In genomic region chr21:35477622-35478021, GRCh38 we compare ENCODE assay signal across 25 cellular contexts.
DNase-seq lines count a peak whose midpoint lies in the region; ATAC-seq and TF ChIP-seq lines count a peak whose summit lies in the region.
"Had no signal": no experiment of that assay in that cellular context is flagged by ENCODE, and none has a peak within 500 bp of the region (broad histone marks: within the 10 kb centered on the region; RNA-seq: fewer than 3 reads in every experiment).

No MANE protein-coding gene starts in this region.

- 100% methylated on average over 1 of the region's 3 CpGs; no CpG with 5 or more reads in 1 of the 2 experiments for WGBS in IMR-90 (ENCODE audit: extremely low coverage in 2 of 2, insufficient read length in 1 of 2), 2 experiments

- H2AK9ac ChIP-seq in IMR-90 (replicated peaks; ENCODE audit: low read depth, low read length, poor library complexity) = no peak overlapping the region

- H4K20me1 ChIP-seq in IMR-90 (ENCODE audit: insufficient read depth, low read length) = no peaks in the 10 kb centered on the region

- CTCF ChIA-PET in IMR-90 (lab: Yijun Ruan, JAX) = interaction anchor here (1.3 kb wide), 1 partner anchor 588 kb away, joined by 3 read pairs; no protein-coding TSS in a partner anchor

- no peak for TF ChIP-seq CTCF in IMR-90 (conservative IDR thresholded peaks at IDR 0.05; ENCODE audit: low read depth, low read length)
- TF ChIP-seq CTCF in parathyroid adenoma (IDR thresholded peaks at IDR 0.05) = no peak
- no peak for TF ChIP-seq CTCF in coronary artery (IDR thresholded peaks at IDR 0.05)

- H3K4me1 ChIP-seq in ACC112 (ENCODE audit: control insufficient read depth, insufficient read depth, low read length, unreplicated experiment) (peaks cover 29% of the 10 kb centered on the region), IMR-90 (ENCODE audit: control insufficient read depth, insufficient read depth, low read length) (peaks cover 14% of the 10 kb centered on the region), duodenal mucosa (ENCODE audit: control insufficient read depth in 1 of 2, insufficient read depth in 2 of 2, low read length in 2 of 2) (peaks cover 0 to 5% of the 10 kb centered on the region in 2 donors), parathyroid adenoma (no peaks in the 10 kb centered on the region)

- H2BK120ac ChIP-seq in IMR-90 (ENCODE audit: low read depth, low read length) = peak overlapping the region; percentile 94

- peak overlapping the region; percentile 90 for H3K18ac ChIP-seq in IMR-90 (ENCODE audit: low read depth, low read length)

- H3K56ac ChIP-seq in IMR-90 (ENCODE audit: extremely low read depth, insufficient read depth, low read length) = no peak overlapping the region

- H3K9ac ChIP-seq in IMR-90 (ENCODE audit: low read depth, low read length) (no peak overlapping the region), duodenal mucosa (ENCODE audit: low read depth in 1 of 2, low read length in 2 of 2) (no peak overlapping the region), parathyroid adenoma (no peak overlapping the region)
- H3K9ac ChIP-seq: neural progenitor cell had no signal

- no peaks in the 10 kb centered on the region for H3K79me1 ChIP-seq in IMR-90 (ENCODE audit: low read depth in 1 of 2, low read length in 2 of 2)

- intact Hi-C loops in IMR-90 (cut with micrococcal nuclease) = loop anchor here (5.0 kb wide), 1 partner anchor 590 kb away; no protein-coding TSS in a partner anchor

- TF ChIP-seq RAD21 in IMR-90 (IDR thresholded peaks at IDR 0.05; ENCODE audit: low read length) = no peak

- H4K5ac ChIP-seq in IMR-90 (ENCODE audit: low read depth, low read length) = peak overlapping the region; percentile 59; the same call in 1 of the 2 replicates

- H3K4ac ChIP-seq in IMR-90 (ENCODE audit: low read depth, low read length) = peak overlapping the region; percentile 93

- H3K27me3 ChIP-seq in ACC112 (ENCODE audit: insufficient read depth, low read length) (no peaks in the 10 kb centered on the region), IMR-90 (ENCODE audit: control insufficient read depth, insufficient read depth, low read length) (no peaks in the 10 kb centered on the region), duodenal mucosa (ENCODE audit: control insufficient read depth in 1 of 2, insufficient read depth in 2 of 2, low read length in 2 of 2) (no peaks in the 10 kb centered on the region), parathyroid adenoma (ENCODE audit: control insufficient read depth, insufficient read depth, low read length) (no peaks in the 10 kb centered on the region)
- H3K27me3 ChIP-seq: gastroesophageal sphincter, neural progenitor cell had no signal

- peaks cover 6% of the 10 kb centered on the region for H3K9me1 ChIP-seq in IMR-90 (ENCODE audit: insufficient read depth, low read length)

- ATAC-seq in IMR-90 (ENCODE audit: low read depth) (no peak), GM18498 (IDR thresholded peaks at IDR 0.05; ENCODE audit: unreplicated experiment) (no peak)
- ATAC-seq: gastroesophageal sphincter, T-helper 17 cell had no signal

- peak overlapping the region; percentile 97 for H2BK20ac ChIP-seq in IMR-90 (ENCODE audit: low read depth, low read length)

- peak overlapping the region; percentile 98 for H2BK5ac ChIP-seq in IMR-90 (ENCODE audit: low read depth, low read length, poor library complexity, severe bottlenecking)

- no peaks in the 10 kb centered on the region for H3K79me2 ChIP-seq in ACC112 (ENCODE audit: control insufficient read depth, insufficient read depth, low read length, unreplicated experiment)
- H3K79me2 ChIP-seq in parathyroid adenoma = no peaks in the 10 kb centered on the region

- H3K9me3 ChIP-seq in IMR-90 (ENCODE audit: control insufficient read depth, insufficient read depth, low read length) = no peaks in the 10 kb centered on the region
- no peaks in the 10 kb centered on the region for H3K9me3 ChIP-seq in duodenal mucosa (ENCODE audit: control insufficient read depth in 1 of 2, low read length in 2 of 2)
- no peaks in the 10 kb centered on the region for H3K9me3 ChIP-seq in parathyroid adenoma (ENCODE audit: control insufficient read depth, low read length)

- H3K27ac ChIP-seq in ACC112 (ENCODE audit: low read depth, low read length) (peak overlapping the region; percentile 86), IMR-90 (ENCODE audit: insufficient read depth, low read length) (peak overlapping the region; percentile 77; the same call in 1 of the 2 replicates), duodenal mucosa (ENCODE audit: low read depth, low read length) (peak overlapping the region; percentile 5), parathyroid adenoma (peak overlapping the region; percentile 11), coronary artery (peak overlapping the region in 1 of 2 donors; percentile 57)
- H3K27ac ChIP-seq: gastroesophageal sphincter, HL-60, neural progenitor cell, SK-N-MC had no signal

- peak overlapping the region; percentile 41; the same call in 1 of the 2 replicates for H2AK5ac ChIP-seq in IMR-90 (ENCODE audit: low read depth, low read length)

- peak overlapping the region; percentile 99; the same call in 2 of the 3 replicates for H2BK15ac ChIP-seq in IMR-90 (ENCODE audit: low read depth, low read length)

- POLR2A ChIA-PET in IMR-90 (lab: Charles Lee; ENCODE audit: unreplicated experiment) = no interaction called here

- H2AFZ ChIP-seq in ACC112 (ENCODE audit: low read length, unreplicated experiment) (no peak overlapping the region), IMR-90 (replicated peaks; ENCODE audit: low read length, poor library complexity) (no peak overlapping the region), parathyroid adenoma (no peak overlapping the region)
- H2AFZ ChIP-seq: neural progenitor cell had no signal

- no peak for DNase-seq in IMR-90
- DNase-seq in NCI-H2029 (lab: John Stamatoyannopoulos, UW) = no peak
- DNase-seq in coronary artery (ENCODE audit: low spot score) = no peak
- DNase-seq: activated CD4-positive, alpha-beta T cell treated with anti-CD3 and anti-CD28 coated beads, Interleukin-2, amount 50 U/mL, for 48 hours; activated CD8-positive, alpha-beta memory T cell treated with anti-CD3 and anti-CD28 coated beads, Interleukin-2, amount 50 U/mL, for 48 hours; activated naive CD4-positive, alpha-beta T cell treated with Interleukin-2 at 50 U/mL for 16 hours; DMS 273 treated with DMSO at 0.1 percent for 48 hours; H9; hippocampal formation; left cardiac atrium; mammary epithelial cell; MM.1S; NCI-H1105 treated with DMSO at 0.1 percent for 48 hours; NCI-H187 treated with DMSO at 0.1 percent for 48 hours; NCI-H524 treated with DMSO at 0.1 percent for 48 hours; stimulated activated CD4-positive, alpha-beta T cell treated with anti-CD3 and anti-CD28 coated beads, Interleukin-4, amount 100 ng/mL, for 4 hours; T-helper 17 cell had no signal

- H3K4me2 ChIP-seq in IMR-90 (ENCODE audit: low read depth, low read length) (peak overlapping the region; percentile 70; the same call in 1 of the 2 replicates), parathyroid adenoma (ENCODE audit: low read length) (no peak overlapping the region)
- H3K4me2 ChIP-seq: neural progenitor cell had no signal

- H3K23ac ChIP-seq in IMR-90 (ENCODE audit: low read depth, low read length) = peak overlapping the region; percentile 59; the same call in 1 of the 2 replicates

- H3K36me3 ChIP-seq in ACC112 (ENCODE audit: insufficient read depth, low read length) (no peaks in the 10 kb centered on the region), IMR-90 (ENCODE audit: control insufficient read depth, insufficient read depth, low read length) (no peaks in the 10 kb centered on the region), duodenal mucosa (ENCODE audit: control insufficient read depth in 1 of 2, insufficient read depth in 2 of 2, low read length in 2 of 2) (no peaks in the 10 kb centered on the region), parathyroid adenoma (ENCODE audit: control insufficient read depth, insufficient read depth, low read length) (no peaks in the 10 kb centered on the region)
- H3K36me3 ChIP-seq: gastroesophageal sphincter, neural progenitor cell had no signal

- H3K4me3 ChIP-seq in ACC112 (ENCODE audit: low read depth, low read length) = peak overlapping the region; percentile 40; the same call in 1 of the 2 replicates
- no peak overlapping the region for H3K4me3 ChIP-seq in IMR-90 (ENCODE audit: insufficient read depth, low read depth, low read length)
- no peak overlapping the region for H3K4me3 ChIP-seq in duodenal mucosa (ENCODE audit: low read depth in 1 of 2, low read length in 2 of 2)
- H3K4me3 ChIP-seq in parathyroid adenoma (ENCODE audit: low read depth, low read length) = no peak overlapping the region
- H3K4me3 ChIP-seq in coronary artery = no peak overlapping the region
- H3K4me3 ChIP-seq: gastroesophageal sphincter, neural progenitor cell, SK-N-MC had no signal

- peak overlapping the region; percentile 27 to 30; a peak in 2 of 4 replicates for H4K8ac ChIP-seq in IMR-90 (ENCODE audit: low read depth in 2 of 2, low read length in 2 of 2)

- no TSS peak for BruUV-seq in IMR-90 (replicated peaks; lab: Mats Ljungman, UMichigan)

- peak overlapping the region; percentile 39 for H3K14ac ChIP-seq in IMR-90 (replicated peaks; ENCODE audit: low read depth, low read length)

- dilution Hi-C loops in IMR-90 (cut with HindIII; ENCODE audit: low sequenced_read_pairs, unreplicated experiment) = no loop called here

- peak overlapping the region; percentile 47 for H4K91ac ChIP-seq in IMR-90 (ENCODE audit: insufficient read depth, low read depth, low read length)

- no peak for TF ChIP-seq POLR2A in IMR-90 (IDR thresholded peaks at IDR 0.05; ENCODE audit: low read depth, low read length)

- in situ Hi-C loops in IMR-90 (cut with MboI; ENCODE audit: low sequenced_read_pairs) = no loop called here

TF ChIP-seq in IMR-90, 13 proteins besides CTCF, POLR2A, EP300 and RAD21 (continues in another document):
- no peak for TF ChIP-seq SMC3 (IDR thresholded peaks at IDR 0.05; ENCODE audit: low read depth, low read length)
- TF ChIP-seq, protein P1, sequence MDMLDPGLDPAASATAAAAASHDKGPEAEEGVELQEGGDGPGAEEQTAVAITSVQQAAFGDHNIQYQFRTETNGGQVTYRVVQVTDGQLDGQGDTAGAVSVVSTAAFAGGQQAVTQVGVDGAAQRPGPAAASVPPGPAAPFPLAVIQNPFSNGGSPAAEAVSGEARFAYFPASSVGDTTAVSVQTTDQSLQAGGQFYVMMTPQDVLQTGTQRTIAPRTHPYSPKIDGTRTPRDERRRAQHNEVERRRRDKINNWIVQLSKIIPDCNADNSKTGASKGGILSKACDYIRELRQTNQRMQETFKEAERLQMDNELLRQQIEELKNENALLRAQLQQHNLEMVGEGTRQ (IDR thresholded peaks at IDR 0.05; ENCODE audit: low read depth, low read length) = no peak
- TF ChIP-seq, protein P2, sequence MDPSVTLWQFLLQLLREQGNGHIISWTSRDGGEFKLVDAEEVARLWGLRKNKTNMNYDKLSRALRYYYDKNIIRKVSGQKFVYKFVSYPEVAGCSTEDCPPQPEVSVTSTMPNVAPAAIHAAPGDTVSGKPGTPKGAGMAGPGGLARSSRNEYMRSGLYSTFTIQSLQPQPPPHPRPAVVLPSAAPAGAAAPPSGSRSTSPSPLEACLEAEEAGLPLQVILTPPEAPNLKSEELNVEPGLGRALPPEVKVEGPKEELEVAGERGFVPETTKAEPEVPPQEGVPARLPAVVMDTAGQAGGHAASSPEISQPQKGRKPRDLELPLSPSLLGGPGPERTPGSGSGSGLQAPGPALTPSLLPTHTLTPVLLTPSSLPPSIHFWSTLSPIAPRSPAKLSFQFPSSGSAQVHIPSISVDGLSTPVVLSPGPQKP (IDR thresholded peaks at IDR 0.05; ENCODE audit: borderline replicate concordance, low read depth, low read length) = no peak
